ENCODE assay signal across 11 cellular contexts in the genomic region with DNA sequence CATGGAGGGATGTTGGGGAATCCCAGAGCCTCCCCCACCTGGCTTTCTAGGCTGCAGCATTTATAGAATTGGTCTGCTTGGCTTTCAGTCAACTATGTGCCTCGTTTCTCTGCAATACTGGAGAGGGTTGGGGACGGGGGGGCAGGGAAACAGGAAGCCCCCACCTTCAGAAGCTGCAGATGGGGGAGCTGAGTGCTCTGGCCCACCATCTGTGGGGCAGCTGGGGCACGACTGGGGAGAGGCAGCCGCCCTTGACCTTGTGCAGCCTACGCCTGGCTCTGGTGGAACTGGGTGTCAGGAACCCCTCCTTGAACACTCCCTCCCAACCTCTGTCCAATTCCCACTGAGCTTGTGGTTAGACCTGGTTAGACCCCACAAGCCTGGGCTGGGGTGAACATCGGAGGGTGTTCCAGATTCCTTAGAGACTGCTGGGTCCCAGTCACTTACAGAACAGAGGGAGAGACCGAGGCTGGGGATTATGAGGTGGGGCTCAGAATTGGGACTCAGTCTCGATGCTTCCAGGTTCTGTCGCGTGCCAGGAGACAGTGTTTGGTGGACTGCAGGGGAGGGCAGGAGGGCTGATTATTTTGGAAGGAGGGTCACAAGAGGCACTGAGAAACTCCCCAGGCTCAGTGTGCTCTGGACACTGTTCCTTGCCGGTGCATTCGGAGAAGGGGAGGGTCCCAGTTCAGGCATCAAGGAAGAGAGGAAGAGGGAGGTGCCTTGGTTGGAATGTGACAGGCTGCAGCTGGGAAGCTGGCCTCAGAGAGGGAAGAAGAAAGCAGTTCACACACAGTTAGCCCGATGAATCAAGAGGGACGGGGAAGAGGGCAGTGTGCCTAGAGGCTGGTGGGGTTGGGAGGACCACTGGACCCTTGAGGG. TPM values are rescaled to one million over a fixed set of nuclear protein-coding genes. Genes with fewer than 3 reads are reported as not detected.
DNase-seq lines count a peak whose midpoint lies in the region; ATAC-seq and TF ChIP-seq lines count a peak whose summit lies in the region.
"Had no signal": no experiment of that assay in that cellular context is flagged by ENCODE, and none has a peak within 500 bp of the region (broad histone marks: within the 10 kb centered on the region; RNA-seq: fewer than 3 reads in every experiment).

No MANE protein-coding gene starts in this region.

- DNase-seq in dermis blood vessel endothelial cell (peak; percentile 61), islet precursor cell (peak; percentile 80), RWPE1 (ENCODE audit: low spot score) (no peak), PC-3 (no peak), foreskin melanocyte (no peak)
- DNase-seq in activated T-cell treated with anti-CD3 and anti-CD28 coated beads, Interleukin-2, amount 50 U/mL, for 24 hours = no peak
- DNase-seq: central memory CD4-positive, alpha-beta T cell; NCI-H69; SJCRH30 had no signal

- peak overlapping the region in 4 of 11 experiments; percentile 70 to 81 (median 74); a peak in 8 of 22 replicates for H3K27ac ChIP-seq in BLaER1 treated with 17β-estradiol and CSF1 and Interleukin-3, amounts not matched to agents 10 nM and 100 nM
- peak overlapping the region; percentile 47 for H3K27ac ChIP-seq in rectal smooth muscle tissue (ENCODE audit: low read depth, low read length)
- H3K27ac ChIP-seq in RWPE1 = no peak overlapping the region; the same call in 1 of the 2 replicates
- H3K27ac ChIP-seq in PC-3 (ENCODE audit: low read length) = no peak overlapping the region
- H3K27ac ChIP-seq: SJCRH30 had no signal

- POLR2A ChIA-PET in RWPE1 (lab: Yijun Ruan, JAX; ENCODE audit: low non-redundant PET) = no interaction called here
- POLR2A ChIA-PET in PC-3 (lab: Charles Lee; ENCODE audit: unreplicated experiment) = no interaction called here

- H3K9me3 Mint-ChIP-seq in activated T-cell treated with anti-CD3 and anti-CD28 coated beads, Interleukin-2, amount 50 U/mL, for 24 hours = no peaks in the 10 kb centered on the region

- H2AFZ ChIP-seq in PC-3 (ENCODE audit: low read length) = no peak overlapping the region

- H3K4me3 ChIP-seq in BLaER1 treated with 17β-estradiol and CSF1 and Interleukin-3, amounts not matched to agents 10 nM and 100 nM = peak overlapping the region in 1 of 10 experiments; percentile 21; a peak in 1 of 20 replicates
- H3K4me3 ChIP-seq in rectal smooth muscle tissue (ENCODE audit: low read length) (no peak overlapping the region), PC-3 (ENCODE audit: low read length) (no peak overlapping the region)
- H3K4me3 ChIP-seq: SJCRH30 had no signal

- H3K4me1 ChIP-seq in BLaER1 treated with 17β-estradiol and CSF1 and Interleukin-3, amounts not matched to agents 10 nM and 100 nM = peaks cover 33 to 62% (median 56%) of the 10 kb centered on the region in 10 experiments
- H3K4me1 ChIP-seq in rectal smooth muscle tissue (ENCODE audit: control insufficient read depth, insufficient read depth, low read length) (peaks cover 40% of the 10 kb centered on the region), PC-3 (ENCODE audit: insufficient read depth, low read length) (peaks cover 12% of the 10 kb centered on the region)

- H3K4me3 Mint-ChIP-seq in activated T-cell treated with anti-CD3 and anti-CD28 coated beads, Interleukin-2, amount 50 U/mL, for 24 hours = no peak overlapping the region

- H3K27ac Mint-ChIP-seq in activated T-cell treated with anti-CD3 and anti-CD28 coated beads, Interleukin-2, amount 50 U/mL, for 24 hours = no peak overlapping the region

- no peak for ATAC-seq in PC-3

- no peaks in the 10 kb centered on the region for H3F3A ChIP-seq in PC-3 (ENCODE audit: low read length, unreplicated experiment)

- no peaks in the 10 kb centered on the region for H3K9me3 ChIP-seq in BLaER1 treated with 17β-estradiol and CSF1 and Interleukin-3, amounts not matched to agents 10 nM and 100 nM (replicated peaks in 1 of 11)
- H3K9me3 ChIP-seq in PC-3 (ENCODE audit: low read length) = no peaks in the 10 kb centered on the region
- H3K9me3 ChIP-seq: SJCRH30 had no signal

- H4K20me1 ChIP-seq in BLaER1 treated with 17β-estradiol and CSF1 and Interleukin-3, amounts not matched to agents 10 nM and 100 nM = peaks cover 0 to 96% (median 48%) of the 10 kb centered on the region in 11 experiments; a peak in 17 of 22 replicates
- H4K20me1 ChIP-seq in PC-3 (ENCODE audit: low read length) = no peaks in the 10 kb centered on the region

- no peak for TF ChIP-seq CTCF in RWPE1 (conservative IDR thresholded peaks at IDR 0.05; ENCODE audit: low read depth)
- no peak for TF ChIP-seq CTCF in PC-3 (conservative IDR thresholded peaks at IDR 0.05; ENCODE audit: low read depth, low read length)

- H3K4me1 Mint-ChIP-seq in activated T-cell treated with anti-CD3 and anti-CD28 coated beads, Interleukin-2, amount 50 U/mL, for 24 hours (ENCODE audit: low read depth) = no peaks in the 10 kb centered on the region

- H3K9ac ChIP-seq in BLaER1 treated with 17β-estradiol and CSF1 and Interleukin-3, amounts not matched to agents 10 nM and 100 nM = peak overlapping the region in 4 of 11 experiments; percentile 29 to 62 (median 50); a peak in 8 of 22 replicates
- H3K9ac ChIP-seq in rectal smooth muscle tissue (ENCODE audit: low read length) (no peak overlapping the region), PC-3 (ENCODE audit: low read length) (no peak overlapping the region)

- intact Hi-C loops in PC-3 (cut with micrococcal nuclease) = no loop called here

- CTCF ChIA-PET in RWPE1 (lab: Yijun Ruan, JAX) (no interaction called here), PC-3 (lab: Charles Lee) (no interaction called here)

- H3K27me3 ChIP-seq in BLaER1 treated with 17β-estradiol and CSF1 and Interleukin-3, amounts not matched to agents 10 nM and 100 nM = no peaks in the 10 kb centered on the region
- H3K27me3 ChIP-seq in rectal smooth muscle tissue (ENCODE audit: control insufficient read depth, insufficient read depth, low read length) (no peaks in the 10 kb centered on the region), PC-3 (ENCODE audit: low read length) (no peaks in the 10 kb centered on the region)
- H3K27me3 ChIP-seq: SJCRH30 had no signal

- H3K27me3 Mint-ChIP-seq in activated T-cell treated with anti-CD3 and anti-CD28 coated beads, Interleukin-2, amount 50 U/mL, for 24 hours = no peaks in the 10 kb centered on the region

- peaks cover 27 to 66% (median 54%) of the 10 kb centered on the region in 11 experiments; a peak in 21 of 22 replicates for H3K36me3 ChIP-seq in BLaER1 treated with 17β-estradiol and CSF1 and Interleukin-3, amounts not matched to agents 10 nM and 100 nM
- no peaks in the 10 kb centered on the region for H3K36me3 ChIP-seq in rectal smooth muscle tissue (ENCODE audit: control insufficient read depth, insufficient read depth, low read length)
- H3K36me3 ChIP-seq in PC-3 (ENCODE audit: low read depth, low read length) = no peaks in the 10 kb centered on the region

- BruUV-seq in PC-3 (replicated peaks; lab: Mats Ljungman, UMichigan) = no TSS peak

- H3K36me3 Mint-ChIP-seq in activated T-cell treated with anti-CD3 and anti-CD28 coated beads, Interleukin-2, amount 50 U/mL, for 24 hours (ENCODE audit: low read depth) = no peaks in the 10 kb centered on the region

- peak overlapping the region in 9 of 11 experiments; percentile 10 to 98 (median 93); a peak in 17 of 22 replicates for H3K4me2 ChIP-seq in BLaER1 treated with 17β-estradiol and CSF1 and Interleukin-3, amounts not matched to agents 10 nM and 100 nM
- no peak overlapping the region for H3K4me2 ChIP-seq in PC-3 (ENCODE audit: low read length)

- H3K79me2 ChIP-seq in PC-3 (ENCODE audit: low read length) = no peaks in the 10 kb centered on the region

- no peaks in the 10 kb centered on the region for H3K9me2 ChIP-seq in PC-3 (replicated peaks; ENCODE audit: low read length)

RNA-seq across cellular contexts. Expression of a gene that starts 25.6 kb away (rescaled TPM):
- total RNA-seq in dermis blood vessel endothelial cell (3.3 and 6.0 TPM in 2 replicates), PC-3 (2014; rRNA removed) (4.3 and 11.4 TPM in 2 replicates)

Comparison
In these comparisons a context has a peak if more than half of its experiments do, and no peak if none do; other contexts are left out.
1. DNase-seq: peak in dermis blood vessel endothelial cell (single experiment) and islet precursor cell (single experiment); none in RWPE1 (single experiment), PC-3 (single experiment), activated T-cell treated with anti-CD3 and anti-CD28 coated beads, Interleukin-2, amount 50 U/mL, for 24 hours (single experiment) and foreskin melanocyte (single experiment).